Comparison of ENCODE assay signal across 21 cellular contexts in genomic region chr12:85516039-85516438, GRCh38.
"Had no signal": no experiment of that assay in that cellular context is flagged by ENCODE, and none has a peak within 500 bp of the region (broad histone marks: within the 10 kb centered on the region; RNA-seq: fewer than 3 reads in every experiment).

No MANE protein-coding gene starts in this region.

- H3K4me3 ChIP-seq: coronary artery, dorsolateral prefrontal cortex, esophagus muscularis mucosa, gastroesophageal sphincter, heart left ventricle, hepatocyte, left lung, lower lobe of right lung, mucosa of descending colon had no signal

- H3K4me1 ChIP-seq: esophagus muscularis mucosa, gastroesophageal sphincter, heart left ventricle, left lung, lower lobe of right lung had no signal

- H3K4me2 ChIP-seq: hepatocyte had no signal

- DNase-seq: dermis blood vessel endothelial cell; dorsolateral prefrontal cortex; effector CD4-positive, alpha-beta T cell; effector memory CD4-positive, alpha-beta T cell; heart left ventricle; hypothalamus; immature natural killer cell; left cardiac atrium; left lung; left ventricle myocardium superior; lower lobe of right lung; mesenchymal stem cell; mucosa of descending colon; naive B cell had no signal

- H2AFZ ChIP-seq: hepatocyte had no signal

- H3K79me2 ChIP-seq: hepatocyte had no signal

- FAIRE-seq: endothelial cell of umbilical vein, keratinocyte had no signal

- H3K27me3 ChIP-seq: esophagus muscularis mucosa, foreskin keratinocyte, gastroesophageal sphincter, hepatocyte, left lung had no signal

- H3K36me3 ChIP-seq: esophagus muscularis mucosa, gastroesophageal sphincter, heart left ventricle, left lung, lower lobe of right lung had no signal

- H3K9me3 ChIP-seq: esophagus muscularis mucosa, gastroesophageal sphincter, heart left ventricle, left lung, lower lobe of right lung, mucosa of descending colon had no signal

- ATAC-seq: gastroesophageal sphincter, heart left ventricle, left cardiac atrium, left lung, left ventricle myocardium superior, lower lobe of right lung, mucosa of descending colon had no signal

- H3K27ac ChIP-seq: coronary artery, dorsolateral prefrontal cortex, esophagus muscularis mucosa, foreskin keratinocyte, gastroesophageal sphincter, heart left ventricle, hepatocyte, left lung, lower lobe of right lung had no signal
